Comparison of ENCODE assay signal across 15 cellular contexts in genomic region chr4:53459548-53459947, GRCh38.
DNase-seq lines count a peak whose midpoint lies in the region; ATAC-seq, FAIRE-seq and TF ChIP-seq lines count a peak whose summit lies in the region.
"Had no signal": no experiment of that assay in that cellular context is flagged by ENCODE, and none has a peak within 500 bp of the region (broad histone marks: within the 10 kb centered on the region; RNA-seq: fewer than 3 reads in every experiment).

No MANE protein-coding gene starts in this region.

- H3K9me3 ChIP-seq in A549 = no peaks in the 10 kb centered on the region
- H3K9me3 ChIP-seq in HAP-1 = no peaks in the 10 kb centered on the region
- H3K9me3 ChIP-seq in adipocyte (ENCODE audit: control insufficient read depth, low read length) = no peaks in the 10 kb centered on the region
- no peaks in the 10 kb centered on the region for H3K9me3 ChIP-seq in prostate gland

- ATAC-seq in A549 (peak in 1 of 2 experiments; percentile 68; a peak in 3 of 6 replicates), Right ventricle myocardium superior (ENCODE audit: poor library complexity) (no peak)
- ATAC-seq: activated CD4-positive, alpha-beta T cell treated with anti-CD3 and anti-CD28 coated beads for 36 hours; activated T-helper 17 cell treated with anti-CD3 and anti-CD28 coated beads, Interleukin-2, amount 50 U/mL, for 72 hours had no signal

- TF ChIP-seq RAD21 in A549 (conservative IDR thresholded peaks at IDR 0.05 in 1 of 2, IDR thresholded peaks at IDR 0.05 in 1 of 2) = no peak

- H3K9ac ChIP-seq in adipocyte (ENCODE audit: low read length) = peak overlapping the region; percentile 34

- H3K4me1 ChIP-seq in A549 = peaks cover 23% of the 10 kb centered on the region
- peaks cover 8% of the 10 kb centered on the region; the same call in 1 of the 2 replicates for H3K4me1 ChIP-seq in HAP-1
- H3K4me1 ChIP-seq in adipocyte (ENCODE audit: control insufficient read depth, insufficient read depth, low read length) = peaks cover 15% of the 10 kb centered on the region
- no peaks in the 10 kb centered on the region for H3K4me1 ChIP-seq in prostate gland (replicated peaks)

- FAIRE-seq in A549 (lab: Jason Lieb, UNC) = no peak

- no peaks in the 10 kb centered on the region for H3K27me3 Mint-ChIP-seq in activated CD4-positive, alpha-beta T cell treated with anti-CD3 and anti-CD28 coated beads, Interleukin-2, amount 10 ng/mL, durations not matched to agents 7 days and 5 days
- H3K27me3 Mint-ChIP-seq: activated CD4-positive, alpha-beta T cell treated with anti-CD3 and anti-CD28 coated beads for 36 hours; activated T-helper 17 cell treated with anti-CD3 and anti-CD28 coated beads, Interleukin-2, amount 50 U/mL, for 72 hours; B cell; stimulated activated naive CD8-positive, alpha-beta T cell treated with anti-CD3 and anti-CD28 coated beads, Interleukin-15, Interleukin-2, amounts not matched to agents 100 ng/mL and 50 ng/mL, for 24 hours had no signal

- H3K36me3 Mint-ChIP-seq in activated CD4-positive, alpha-beta T cell treated with anti-CD3 and anti-CD28 coated beads, Interleukin-2, amount 10 ng/mL, durations not matched to agents 7 days and 5 days (ENCODE audit: low read depth) = peaks cover 49% of the 10 kb centered on the region

- H3K27ac ChIP-seq in A549 (peak overlapping the region in 1 of 2 experiments; percentile 52; a peak in 2 of 6 replicates), prostate gland (no peak overlapping the region)
- H3K27ac ChIP-seq: PC-9 had no signal

- DNase-seq in A549 (ENCODE audit: low read depth in 1 of 2, low spot score in 1 of 2) = peak in 1 of 2 experiments; percentile 10
- DNase-seq in HAP-1 (ENCODE audit: low spot score in 2 of 2) = peak; percentile 13 to 51
- peak; percentile 61 for DNase-seq in adipocyte (ENCODE audit: low read depth)
- peak; percentile 8 for DNase-seq in hepatic stellate cell (ENCODE audit: low spot score)
- DNase-seq in prostate gland (ENCODE audit: low spot score) = no peak
- no peak for DNase-seq in NCI-H1048 (lab: John Stamatoyannopoulos, UW)
- DNase-seq in Right ventricle myocardium superior = no peak
- no peak for DNase-seq in activated CD4-positive, alpha-beta T cell treated with anti-CD3 and anti-CD28 coated beads, Interleukin-2, amount 10 ng/mL, durations not matched to agents 7 days and 5 days
- DNase-seq: activated CD4-positive, alpha-beta T cell treated with anti-CD3 and anti-CD28 coated beads for 36 hours; NCI-H2107; PC-9; stimulated activated CD4-positive, alpha-beta T cell treated with anti-CD3 and anti-CD28 coated beads, Interleukin-4, amount 100 ng/mL, for 4 hours had no signal

- H3K27me3 ChIP-seq in HAP-1 (ENCODE audit: low read depth) (no peaks in the 10 kb centered on the region), adipocyte (replicated peaks; ENCODE audit: control insufficient read depth, insufficient read depth, low read length) (no peaks in the 10 kb centered on the region), prostate gland (replicated peaks; ENCODE audit: insufficient read depth) (no peaks in the 10 kb centered on the region)

- TF ChIP-seq POLR2A in A549 (IDR thresholded peaks at IDR 0.05; ENCODE audit: low read length) = no peak
- TF ChIP-seq POLR2A in prostate gland (IDR thresholded peaks at IDR 0.05) = no peak

- TF ChIP-seq EP300 in A549 (IDR thresholded peaks at IDR 0.05) = no peak

- H3K4me1 Mint-ChIP-seq in activated CD4-positive, alpha-beta T cell treated with anti-CD3 and anti-CD28 coated beads, Interleukin-2, amount 10 ng/mL, durations not matched to agents 7 days and 5 days = no peaks in the 10 kb centered on the region
- H3K4me1 Mint-ChIP-seq: activated CD4-positive, alpha-beta T cell treated with anti-CD3 and anti-CD28 coated beads for 36 hours; activated T-helper 17 cell treated with anti-CD3 and anti-CD28 coated beads, Interleukin-2, amount 50 U/mL, for 72 hours; B cell had no signal

- TF ChIP-seq CTCF in A549 (IDR thresholded peaks at IDR 0.05) (no peak), prostate gland (IDR thresholded peaks at IDR 0.05) (no peak)

- intact Hi-C loops in prostate gland (cut with DNase I) (no loop called here), Right ventricle myocardium superior (cut with DNase I) (no loop called here)

- H3K4me3 Mint-ChIP-seq in activated CD4-positive, alpha-beta T cell treated with anti-CD3 and anti-CD28 coated beads, Interleukin-2, amount 10 ng/mL, durations not matched to agents 7 days and 5 days = no peak overlapping the region
- H3K4me3 Mint-ChIP-seq: activated CD4-positive, alpha-beta T cell treated with anti-CD3 and anti-CD28 coated beads for 36 hours; activated T-helper 17 cell treated with anti-CD3 and anti-CD28 coated beads, Interleukin-2, amount 50 U/mL, for 72 hours; B cell; stimulated activated naive CD8-positive, alpha-beta T cell treated with anti-CD3 and anti-CD28 coated beads, Interleukin-15, Interleukin-2, amounts not matched to agents 100 ng/mL and 50 ng/mL, for 24 hours had no signal

- CTCF ChIA-PET in A549 (lab: Yijun Ruan, JAX) = interaction anchor here (0.7 kb wide), 1 partner anchor 232 kb away, joined by 3 read pairs; no protein-coding TSS in a partner anchor
- CTCF ChIA-PET in activated CD4-positive, alpha-beta T cell treated with anti-CD3 and anti-CD28 coated beads, Interleukin-2, amount 10 ng/mL, durations not matched to agents 7 days and 5 days (lab: Charles Lee) = interaction anchor here (0.5 to 0.7 kb wide), 2 partner anchors 9 to 125 kb away, joined by 3 read pairs; no protein-coding TSS in a partner anchor

- in situ Hi-C loops in HAP-1 (cut with MboI; ENCODE audit: low sequenced_read_pairs) = no loop called here

- H3K4me3 ChIP-seq in A549 (no peak overlapping the region), HAP-1 (no peak overlapping the region), adipocyte (ENCODE audit: low read length) (peak overlapping the region; percentile 31), prostate gland (no peak overlapping the region)
- H3K4me3 ChIP-seq: PC-9 had no signal

- POLR2A ChIA-PET in A549 (lab: Yijun Ruan, JAX) = no interaction called here
- POLR2A ChIA-PET in activated CD4-positive, alpha-beta T cell treated with anti-CD3 and anti-CD28 coated beads, Interleukin-2, amount 10 ng/mL, durations not matched to agents 7 days and 5 days (lab: Charles Lee) = no interaction called here

- H3K9me3 Mint-ChIP-seq in activated CD4-positive, alpha-beta T cell treated with anti-CD3 and anti-CD28 coated beads, Interleukin-2, amount 10 ng/mL, durations not matched to agents 7 days and 5 days = no peaks in the 10 kb centered on the region
- H3K9me3 Mint-ChIP-seq: activated T-helper 17 cell treated with anti-CD3 and anti-CD28 coated beads, Interleukin-2, amount 50 U/mL, for 72 hours; stimulated activated naive CD8-positive, alpha-beta T cell treated with anti-CD3 and anti-CD28 coated beads, Interleukin-15, Interleukin-2, amounts not matched to agents 100 ng/mL and 50 ng/mL, for 24 hours had no signal

- peaks cover 25% of the 10 kb centered on the region for H3K36me3 ChIP-seq in HAP-1 (replicated peaks)
- peaks cover 82% of the 10 kb centered on the region for H3K36me3 ChIP-seq in adipocyte (ENCODE audit: control insufficient read depth, insufficient read depth, low read length, severe bottlenecking)
- H3K36me3 ChIP-seq in prostate gland = no peaks in the 10 kb centered on the region

- peak overlapping the region; percentile 56 for H3K4me2 ChIP-seq in A549
- H3K4me2 ChIP-seq: PC-9 had no signal

- H3K27ac Mint-ChIP-seq in activated CD4-positive, alpha-beta T cell treated with anti-CD3 and anti-CD28 coated beads, Interleukin-2, amount 10 ng/mL, durations not matched to agents 7 days and 5 days = no peak overlapping the region
- H3K27ac Mint-ChIP-seq: activated CD4-positive, alpha-beta T cell treated with anti-CD3 and anti-CD28 coated beads for 36 hours; activated T-helper 17 cell treated with anti-CD3 and anti-CD28 coated beads, Interleukin-2, amount 50 U/mL, for 72 hours; B cell; stimulated activated naive CD8-positive, alpha-beta T cell treated with anti-CD3 and anti-CD28 coated beads, Interleukin-15, Interleukin-2, amounts not matched to agents 100 ng/mL and 50 ng/mL, for 24 hours had no signal

TF ChIP-seq in A549, 52 proteins besides CTCF, POLR2A, EP300 and RAD21:
- TF ChIP-seq GATA3 (IDR thresholded peaks at IDR 0.05; ENCODE audit: borderline replicate concordance) (0 out of 2 replicates have a peak, but pooled peaks have one; percentile 38), FOSL2 (IDR thresholded peaks at IDR 0.05) (no peak), FOSL2 (CRISPR knock-in tag; IDR thresholded peaks at IDR 0.05) (peak; percentile 49), EHF (CRISPR knock-in tag; IDR thresholded peaks at IDR 0.05) (no peak)

Comparison
In these comparisons a context has a peak if more than half of its experiments do, and no peak if none do; other contexts are left out.
1. DNase-seq: peak in HAP-1 (2 of 2), adipocyte (single experiment) and hepatic stellate cell (single experiment); none in prostate gland (single experiment), NCI-H1048 (single experiment), Right ventricle myocardium superior (single experiment) and activated CD4-positive, alpha-beta T cell treated with anti-CD3 and anti-CD28 coated beads, Interleukin-2, amount 10 ng/mL, durations not matched to agents 7 days and 5 days (single experiment).